Comparison of ENCODE assay signal across 12 cellular contexts in the genomic region with DNA sequence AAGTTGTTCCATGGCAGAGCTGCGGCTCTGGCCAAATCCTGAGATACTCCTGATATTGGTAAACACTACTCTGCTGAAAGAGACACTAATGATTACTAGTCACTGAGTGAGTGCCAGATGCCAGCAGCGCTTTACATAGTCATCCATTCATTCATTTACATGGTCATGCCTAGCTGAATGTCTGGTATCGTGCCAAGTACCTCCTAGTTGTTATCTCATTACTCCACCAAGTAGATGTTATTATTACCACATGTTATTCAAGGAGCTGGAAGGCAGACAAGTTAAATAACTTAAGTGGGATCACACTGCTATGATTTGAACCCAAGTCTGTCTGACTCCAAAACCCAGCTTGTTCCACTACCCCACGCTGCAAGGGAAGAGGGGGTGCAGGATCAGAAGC. TPM values are rescaled to one million over a fixed set of nuclear protein-coding genes. Genes with fewer than 3 reads are reported as not detected.
DNase-seq lines count a peak whose midpoint lies in the region; ATAC-seq and TF ChIP-seq lines count a peak whose summit lies in the region.
"Had no signal": no experiment of that assay in that cellular context is flagged by ENCODE, and none has a peak within 500 bp of the region (broad histone marks: within the 10 kb centered on the region; RNA-seq: fewer than 3 reads in every experiment).

No MANE protein-coding gene starts in this region.

- peaks cover 2% of the 10 kb centered on the region for H3K9me3 Mint-ChIP-seq in stimulated activated memory B cell treated with anti-CD40 and anti-IgM and Interleukin-4, amounts not matched to agents 10 μg/mL and 1 μg/mL and 100 μg/mL, for 72 hours
- H3K9me3 Mint-ChIP-seq: activated CD4-positive, alpha-beta memory T cell treated with anti-CD3 and anti-CD28 coated beads for 36 hours; central memory CD8-positive, alpha-beta T cell had no signal

- H3K36me3 Mint-ChIP-seq in stimulated activated memory B cell treated with anti-CD40 and anti-IgM and Interleukin-4, amounts not matched to agents 10 μg/mL and 1 μg/mL and 100 μg/mL, for 72 hours, result no peaks in the 10 kb centered on the region
- H3K36me3 Mint-ChIP-seq: activated CD4-positive, alpha-beta memory T cell treated with anti-CD3 and anti-CD28 coated beads for 36 hours had no signal

- no peaks in the 10 kb centered on the region for H3K9me3 ChIP-seq in RWPE2 (ENCODE audit: severe bottlenecking)
- H3K9me3 ChIP-seq: lower lobe of right lung, thyroid gland had no signal

- no peak overlapping the region for H3K27ac Mint-ChIP-seq in stimulated activated memory B cell treated with anti-CD40 and anti-IgM and Interleukin-4, amounts not matched to agents 10 μg/mL and 1 μg/mL and 100 μg/mL, for 72 hours
- H3K27ac Mint-ChIP-seq: activated CD4-positive, alpha-beta memory T cell treated with anti-CD3 and anti-CD28 coated beads for 36 hours had no signal

- H3K4me1 ChIP-seq in RWPE2 (ENCODE audit: insufficient read depth, poor library complexity, severe bottlenecking), result no peaks in the 10 kb centered on the region

- peaks cover 31% of the 10 kb centered on the region for H3K27me3 Mint-ChIP-seq in stimulated activated memory B cell treated with anti-CD40 and anti-IgM and Interleukin-4, amounts not matched to agents 10 μg/mL and 1 μg/mL and 100 μg/mL, for 72 hours

- no peaks in the 10 kb centered on the region for H3K27me3 ChIP-seq in RWPE2 (ENCODE audit: insufficient read depth, poor library complexity, severe bottlenecking)
- H3K27me3 ChIP-seq: thyroid gland had no signal

- TF ChIP-seq CTCF in RWPE2 (IDR thresholded peaks at IDR 0.05; ENCODE audit: poor library complexity, severe bottlenecking) (no peak), GM13976 (IDR thresholded peaks at IDR 0.05; ENCODE audit: borderline replicate concordance, control extremely low read depth, extremely low read depth, insufficient read depth, missing control alignments) (no peak)

- no peaks in the 10 kb centered on the region for H3K36me3 ChIP-seq in RWPE2 (ENCODE audit: low read depth)
- H3K36me3 ChIP-seq: lower lobe of right lung, thyroid gland had no signal

- 0 out of 3 replicates have a peak, but pooled peaks have one; percentile 13 for ATAC-seq in RWPE2 (ENCODE audit: low read depth)
- ATAC-seq in Right ventricle myocardium superior (ENCODE audit: poor library complexity), result peak; percentile 34
- no peak for ATAC-seq in GM19397 (IDR thresholded peaks at IDR 0.05; ENCODE audit: unreplicated experiment)
- no peak for ATAC-seq in stimulated activated memory B cell treated with anti-CD40 and anti-IgM and Interleukin-4, amounts not matched to agents 10 μg/mL and 1 μg/mL and 100 μg/mL, for 72 hours

- H3K4me3 ChIP-seq in RWPE2 (ENCODE audit: severe bottlenecking), result no peak overlapping the region
- H3K4me3 ChIP-seq: lower lobe of right lung, thyroid gland had no signal

- intact Hi-C loops in Right ventricle myocardium superior (cut with DNase I), result no loop called here

- H3K27ac ChIP-seq in RWPE2 (ENCODE audit: poor library complexity, severe bottlenecking), result no peak overlapping the region
- H3K27ac ChIP-seq: lower lobe of right lung had no signal

- DNase-seq in COLO668 (lab: John Stamatoyannopoulos, UW; ENCODE audit: unreplicated experiment) (peak; percentile 79), NCI-H1105 (lab: John Stamatoyannopoulos, UW) (peak; percentile 71), RWPE2 (ENCODE audit: low spot score) (no peak), Right ventricle myocardium superior (no peak), LoVo (ENCODE audit: low spot score) (no peak), GM13976 (ENCODE audit: low spot score) (no peak)
- DNase-seq: activated CD4-positive, alpha-beta memory T cell treated with anti-CD3 and anti-CD28 coated beads for 36 hours; lower lobe of right lung; thyroid gland had no signal

- peaks cover 9% of the 10 kb centered on the region for H3K4me1 Mint-ChIP-seq in stimulated activated memory B cell treated with anti-CD40 and anti-IgM and Interleukin-4, amounts not matched to agents 10 μg/mL and 1 μg/mL and 100 μg/mL, for 72 hours

- in situ Hi-C loops in GM13976 (cut with MboI; ENCODE audit: low sequenced_read_pairs, unreplicated experiment), result no loop called here

- no peak overlapping the region for H3K4me3 Mint-ChIP-seq in stimulated activated memory B cell treated with anti-CD40 and anti-IgM and Interleukin-4, amounts not matched to agents 10 μg/mL and 1 μg/mL and 100 μg/mL, for 72 hours
- H3K4me3 Mint-ChIP-seq: activated CD4-positive, alpha-beta memory T cell treated with anti-CD3 and anti-CD28 coated beads for 36 hours; central memory CD8-positive, alpha-beta T cell had no signal

RNA-seq across cellular contexts. Expression of a gene that starts 4.7 kb away (rescaled TPM):
- 2.2 TPM for total RNA-seq in Right ventricle myocardium superior
- total RNA-seq: activated CD4-positive, alpha-beta memory T cell treated with anti-CD3 and anti-CD28 coated beads for 36 hours had no signal

RNA-seq across cellular contexts. Expression of a gene that starts 50.5 kb away (rescaled TPM):
- total RNA-seq in Right ventricle myocardium superior, result 4.6 TPM

Comparison
In these comparisons a context has a peak if more than half of its experiments do, and no peak if none do; other contexts are left out.
1. DNase-seq: peak in COLO668 (single experiment) and NCI-H1105 (single experiment); none in RWPE2 (single experiment), Right ventricle myocardium superior (single experiment), LoVo (single experiment) and GM13976 (single experiment).
2. ATAC-seq: peak in RWPE2 (single experiment) and Right ventricle myocardium superior (single experiment); none in GM19397 (single experiment) and stimulated activated memory B cell treated with anti-CD40 and anti-IgM and Interleukin-4, amounts not matched to agents 10 μg/mL and 1 μg/mL and 100 μg/mL, for 72 hours (single experiment).